8 cellular contexts compared by ENCODE assay signal in the genomic region with DNA sequence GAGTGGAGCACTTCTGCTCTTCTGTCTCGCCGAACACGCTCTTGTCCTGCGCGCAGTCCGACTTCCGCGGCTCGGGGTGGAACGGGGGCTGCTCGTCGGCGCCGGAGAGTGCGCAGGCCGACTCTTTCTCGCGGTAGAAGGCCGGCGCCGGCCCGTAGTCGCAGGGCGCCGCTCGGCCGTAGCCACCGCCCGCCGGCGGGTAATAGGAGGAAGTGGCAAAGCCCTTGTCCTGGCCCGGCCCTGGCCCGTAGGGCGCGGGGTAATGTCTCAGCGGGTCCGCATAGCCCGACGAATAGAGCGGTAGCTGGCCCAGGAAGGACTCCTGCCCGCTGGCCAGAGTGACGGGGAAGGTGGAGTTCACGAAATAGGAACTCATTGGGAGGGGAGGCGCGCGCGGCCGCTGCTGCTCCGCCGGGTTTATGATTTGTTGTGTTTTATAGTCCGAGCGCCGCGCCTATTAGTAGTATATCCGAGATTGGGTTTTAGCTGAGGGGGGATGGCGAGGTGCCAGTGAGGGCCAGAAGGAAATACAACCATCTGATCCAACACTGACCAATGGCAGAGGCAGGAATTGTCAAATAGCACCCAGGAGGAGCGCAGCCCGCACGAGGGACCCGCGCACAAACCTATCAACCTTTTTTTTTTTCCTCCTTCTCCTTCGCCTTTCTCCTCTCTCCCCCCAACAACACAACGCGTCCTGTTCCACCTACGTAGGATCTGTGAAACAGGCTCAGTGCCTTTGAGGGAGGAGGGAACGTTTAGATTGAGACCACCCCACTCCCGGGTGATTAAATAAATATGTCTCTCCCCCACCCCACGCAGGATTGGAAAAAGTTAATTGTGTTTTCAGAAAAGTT. TPM values are rescaled to one million over a fixed set of nuclear protein-coding genes. Genes with fewer than 3 reads are reported as not detected.
DNase-seq lines count a peak whose midpoint lies in the region; ATAC-seq and TF ChIP-seq lines count a peak whose summit lies in the region.

No MANE protein-coding gene starts in this region.

- POLR2A ChIA-PET in activated CD8-positive, alpha-beta T cell treated with anti-CD3 and anti-CD28 coated beads, Interleukin-2, amount 10 ng/mL, durations not matched to agents 7 days and 5 days (lab: Charles Lee), result no interaction called here

- no peak overlapping the region for H3K27ac Mint-ChIP-seq in activated CD8-positive, alpha-beta T cell treated with anti-CD3 and anti-CD28 coated beads, Interleukin-2, amount 10 ng/mL, durations not matched to agents 7 days and 5 days

- DNase-seq in COR-L47 (lab: John Stamatoyannopoulos, UW) (peak; percentile 23), HL-60 (ENCODE audit: low read depth in 1 of 2, low spot score in 1 of 2) (peak in 1 of 2 experiments; percentile 24), left cardiac atrium (peak; percentile 42), skeletal muscle cell (ENCODE audit: low read depth) (no peak), foreskin fibroblast (no peak), hippocampal formation (lab: John Stamatoyannopoulos, UW) (no peak)
- DNase-seq in activated CD8-positive, alpha-beta T cell treated with anti-CD3 and anti-CD28 coated beads, Interleukin-2, amount 10 ng/mL, durations not matched to agents 7 days and 5 days, result peak; percentile 54

- H3K27me3 ChIP-seq in HL-60 (ENCODE audit: insufficient read depth, poor library complexity, severe bottlenecking), result peaks cover 79% of the 10 kb centered on the region

- peak overlapping the region; percentile 28 for H3K4me3 ChIP-seq in HL-60 (replicated peaks; ENCODE audit: insufficient read depth, low read length)
- H3K4me3 ChIP-seq in skeletal muscle cell (ENCODE audit: low read depth, low read length), result peak overlapping the region; percentile 51
- peak overlapping the region in 1 of 2 donors; percentile 32 for H3K4me3 ChIP-seq in foreskin fibroblast (ENCODE audit: low read depth in 1 of 2, low read length in 2 of 2)

- TF ChIP-seq CTCF in HL-60 (IDR thresholded peaks at IDR 0.05; ENCODE audit: insufficient read depth, low read length), result no peak
- TF ChIP-seq CTCF in foreskin fibroblast (IDR thresholded peaks at IDR 0.05; ENCODE audit: low read depth, low read length), result no peak

- peaks cover 80% of the 10 kb centered on the region for H3K27me3 Mint-ChIP-seq in activated CD8-positive, alpha-beta T cell treated with anti-CD3 and anti-CD28 coated beads, Interleukin-2, amount 10 ng/mL, durations not matched to agents 7 days and 5 days (ENCODE audit: low read depth)

- CTCF ChIA-PET in activated CD8-positive, alpha-beta T cell treated with anti-CD3 and anti-CD28 coated beads, Interleukin-2, amount 10 ng/mL, durations not matched to agents 7 days and 5 days (lab: Charles Lee), result interaction anchor here (1.1 to 1.9 kb wide), 4 partner anchors 9 to 290 kb away, joined by 3 to 4 read pairs (median 4); no protein-coding TSS in a partner anchor

- H3K4me3 Mint-ChIP-seq in activated CD8-positive, alpha-beta T cell treated with anti-CD3 and anti-CD28 coated beads, Interleukin-2, amount 10 ng/mL, durations not matched to agents 7 days and 5 days, result peak overlapping the region; percentile 71

- H3K36me3 Mint-ChIP-seq in activated CD8-positive, alpha-beta T cell treated with anti-CD3 and anti-CD28 coated beads, Interleukin-2, amount 10 ng/mL, durations not matched to agents 7 days and 5 days (ENCODE audit: low read depth), result no peaks in the 10 kb centered on the region

- intact Hi-C loops in left cardiac atrium (cut with DNase I), result no loop called here

- H3K9me3 Mint-ChIP-seq in activated CD8-positive, alpha-beta T cell treated with anti-CD3 and anti-CD28 coated beads, Interleukin-2, amount 10 ng/mL, durations not matched to agents 7 days and 5 days (ENCODE audit: insufficient read depth), result no peaks in the 10 kb centered on the region

- peaks cover 53% of the 10 kb centered on the region for H3K4me1 Mint-ChIP-seq in activated CD8-positive, alpha-beta T cell treated with anti-CD3 and anti-CD28 coated beads, Interleukin-2, amount 10 ng/mL, durations not matched to agents 7 days and 5 days (ENCODE audit: low read depth)

- H3K27ac ChIP-seq in HL-60 (replicated peaks), result no peak overlapping the region

- peak; percentile 47 for ATAC-seq in activated CD8-positive, alpha-beta T cell treated with anti-CD3 and anti-CD28 coated beads, Interleukin-2, amount 10 ng/mL, durations not matched to agents 7 days and 5 days
- ATAC-seq in left cardiac atrium (peak; percentile 27 to 55), GM21423 (IDR thresholded peaks at IDR 0.05; ENCODE audit: unreplicated experiment) (no peak)

RNA-seq across cellular contexts. Expression of gene HOXB5, which starts 4.4 kb away (rescaled TPM):
- not detected for total RNA-seq in activated CD8-positive, alpha-beta T cell treated with anti-CD3 and anti-CD28 coated beads, Interleukin-2, amount 10 ng/mL, durations not matched to agents 7 days and 5 days
- under 1 TPM in 1 of 2 donors, not detected in 1; 0.41 TPM for total RNA-seq in left cardiac atrium

RNA-seq across cellular contexts. Expression of gene HOXB6, which starts 6.8 kb away (rescaled TPM):
- total RNA-seq in activated CD8-positive, alpha-beta T cell treated with anti-CD3 and anti-CD28 coated beads, Interleukin-2, amount 10 ng/mL, durations not matched to agents 7 days and 5 days, result not detected
- total RNA-seq in left cardiac atrium, result 1 to 10 TPM in 1 of 2 donors, under 1 TPM in 1; 0.63 to 2.2 TPM

RNA-seq across cellular contexts. Expression of gene HOXB3, which starts 8.0 kb away (rescaled TPM):
- 10 to 100 TPM in 1 of 2 experiments, 1 to 10 TPM in 1; 8.2 to 10.3 TPM for total RNA-seq in activated CD8-positive, alpha-beta T cell treated with anti-CD3 and anti-CD28 coated beads, Interleukin-2, amount 10 ng/mL, durations not matched to agents 7 days and 5 days
- 1 to 10 TPM; 1.2 to 2.8 TPM for total RNA-seq in left cardiac atrium

RNA-seq across cellular contexts. Expression of gene HOXB7, which starts 12.8 kb away (rescaled TPM):
- under 1 TPM; 0.87 to 0.91 TPM for total RNA-seq in activated CD8-positive, alpha-beta T cell treated with anti-CD3 and anti-CD28 coated beads, Interleukin-2, amount 10 ng/mL, durations not matched to agents 7 days and 5 days
- 1 to 10 TPM in 1 of 2 donors, under 1 TPM in 1; 0.44 to 1.1 TPM for total RNA-seq in left cardiac atrium

RNA-seq across cellular contexts. Expression of gene HOXB8, which starts 17.1 kb away (rescaled TPM):
- total RNA-seq in activated CD8-positive, alpha-beta T cell treated with anti-CD3 and anti-CD28 coated beads, Interleukin-2, amount 10 ng/mL, durations not matched to agents 7 days and 5 days, result not detected
- total RNA-seq in left cardiac atrium, result under 1 TPM in 1 of 2 donors, not detected in 1; 0.32 TPM

Comparison
In these comparisons a context has a peak if more than half of its experiments do, and no peak if none do; other contexts are left out.
1. DNase-seq: peak in COR-L47 (single experiment), activated CD8-positive, alpha-beta T cell treated with anti-CD3 and anti-CD28 coated beads, Interleukin-2, amount 10 ng/mL, durations not matched to agents 7 days and 5 days (single experiment) and left cardiac atrium (single experiment); none in skeletal muscle cell (single experiment), foreskin fibroblast (0 of 2) and hippocampal formation (0 of 2).